In the genomic region with DNA sequence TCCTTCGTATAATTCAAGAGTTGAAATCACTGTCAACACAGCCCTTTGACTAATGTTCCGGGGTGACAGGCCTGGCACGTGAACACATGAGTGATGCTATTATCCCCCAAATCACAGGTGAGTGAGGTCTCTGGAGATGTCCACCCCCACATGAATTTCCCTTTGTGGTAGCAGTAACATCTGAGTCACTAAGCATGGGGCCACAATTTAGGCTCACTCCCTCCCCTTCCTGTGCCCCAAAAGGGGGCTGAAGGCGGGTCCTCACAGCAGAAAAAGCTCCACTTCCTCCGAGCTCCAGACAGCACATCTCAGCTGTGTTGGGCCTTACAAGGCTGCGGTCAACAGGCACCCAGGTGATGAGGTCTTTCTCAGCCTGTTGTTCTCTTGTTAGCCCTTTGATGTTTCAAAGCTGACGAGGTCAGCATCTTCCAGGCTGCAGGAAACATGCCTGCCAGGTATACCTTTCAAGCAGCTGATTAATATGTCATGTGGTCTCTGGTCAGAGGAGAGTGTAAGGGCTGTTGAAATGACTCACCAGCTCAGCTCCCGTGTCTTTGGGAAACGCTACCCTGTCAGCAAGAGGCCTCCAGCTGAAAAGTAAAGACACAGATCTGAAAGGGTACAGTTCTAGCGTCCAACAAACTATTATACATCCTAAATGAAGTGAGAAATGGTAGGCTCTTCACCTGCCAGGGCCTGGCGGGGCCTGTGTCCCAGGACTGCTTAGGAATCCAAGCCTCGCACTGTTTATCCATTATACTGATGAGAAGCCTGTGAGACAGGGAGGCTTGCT, we compare ENCODE assay signal across 9 cellular contexts.
A peak's percentile ranks its signal among the peaks of the same experiment; 100 is the strongest.
DNase-seq lines count a peak whose midpoint lies in the region; ATAC-seq and TF ChIP-seq lines count a peak whose summit lies in the region.
"Had no signal": no experiment of that assay in that cellular context is flagged by ENCODE, and none has a peak within 500 bp of the region (broad histone marks: within the 10 kb centered on the region; RNA-seq: fewer than 3 reads in every experiment).

No MANE protein-coding gene starts in this region.

- DNase-seq in RKO (ENCODE audit: low spot score), result peak; percentile 100
- DNase-seq in activated naive CD4-positive, alpha-beta T cell treated with anti-CD3 and anti-CD28 coated beads, Interleukin-2, amount 10 ng/mL, durations not matched to agents 7 days and 5 days, result peak; percentile 87
- DNase-seq in stimulated activated CD8-positive, alpha-beta memory T cell treated with anti-CD3 and anti-CD28 coated beads, Interleukin-7, amount 100 ng/mL, for 24 hours (ENCODE audit: low read depth), result peak; percentile 38
- DNase-seq in colonic mucosa, result no peak
- no peak for DNase-seq in NCI-H2227 (lab: John Stamatoyannopoulos, UW; ENCODE audit: unreplicated experiment)

- peak overlapping the region; percentile 95 for H3K27ac Mint-ChIP-seq in activated naive CD4-positive, alpha-beta T cell treated with anti-CD3 and anti-CD28 coated beads, Interleukin-2, amount 10 ng/mL, durations not matched to agents 7 days and 5 days

- H3K27me3 Mint-ChIP-seq in activated naive CD4-positive, alpha-beta T cell treated with anti-CD3 and anti-CD28 coated beads, Interleukin-2, amount 10 ng/mL, durations not matched to agents 7 days and 5 days, result peaks cover 25% of the 10 kb centered on the region

- ATAC-seq in GM19023 (IDR thresholded peaks at IDR 0.05; ENCODE audit: unreplicated experiment), result peak; percentile 75
- ATAC-seq in HG03060 (IDR thresholded peaks at IDR 0.05; ENCODE audit: low read depth, unreplicated experiment), result peak; percentile 71
- ATAC-seq: heart left ventricle had no signal

- H3K4me3 Mint-ChIP-seq in activated naive CD4-positive, alpha-beta T cell treated with anti-CD3 and anti-CD28 coated beads, Interleukin-2, amount 10 ng/mL, durations not matched to agents 7 days and 5 days, result peak overlapping the region; percentile 7

- intact Hi-C loops in colonic mucosa (cut with DNase I), result no loop called here

- H3K4me3 ChIP-seq in mesodermal cell (ENCODE audit: extremely low read depth, insufficient read depth, low read length, poor library complexity, severe bottlenecking) (no peak overlapping the region), colonic mucosa (no peak overlapping the region)
- H3K4me3 ChIP-seq: heart left ventricle had no signal

- H3K27me3 ChIP-seq in colonic mucosa, result no peaks in the 10 kb centered on the region
- H3K27me3 ChIP-seq: heart left ventricle had no signal

- no peak overlapping the region for H3K9ac ChIP-seq in colonic mucosa (ENCODE audit: low read depth in 2 of 2, low read length in 2 of 2)

- peaks cover 58% of the 10 kb centered on the region for H3K4me1 Mint-ChIP-seq in activated naive CD4-positive, alpha-beta T cell treated with anti-CD3 and anti-CD28 coated beads, Interleukin-2, amount 10 ng/mL, durations not matched to agents 7 days and 5 days

- H3K9me3 Mint-ChIP-seq in activated naive CD4-positive, alpha-beta T cell treated with anti-CD3 and anti-CD28 coated beads, Interleukin-2, amount 10 ng/mL, durations not matched to agents 7 days and 5 days, result no peaks in the 10 kb centered on the region

- TF ChIP-seq CTCF in colonic mucosa (IDR thresholded peaks at IDR 0.05), result no peak

- H3K36me3 Mint-ChIP-seq in activated naive CD4-positive, alpha-beta T cell treated with anti-CD3 and anti-CD28 coated beads, Interleukin-2, amount 10 ng/mL, durations not matched to agents 7 days and 5 days, result no peaks in the 10 kb centered on the region

- peak overlapping the region; percentile 42 for H3K27ac ChIP-seq in mesodermal cell (ENCODE audit: low read depth, low read length, severe bottlenecking)
- H3K27ac ChIP-seq in colonic mucosa, result no peak overlapping the region

- H3K9me3 ChIP-seq in mesodermal cell (ENCODE audit: control insufficient read depth, low read length) (no peaks in the 10 kb centered on the region), colonic mucosa (no peaks in the 10 kb centered on the region)
- H3K9me3 ChIP-seq: heart left ventricle had no signal

- CTCF ChIA-PET in activated naive CD4-positive, alpha-beta T cell treated with anti-CD3 and anti-CD28 coated beads, Interleukin-2, amount 10 ng/mL, durations not matched to agents 7 days and 5 days (lab: Charles Lee), result interaction anchor here (0.6 to 1.2 kb wide), 8 partner anchors 9 to 402 kb away, joined by 3 to 4 read pairs (median 3); no protein-coding TSS in a partner anchor

- WGBS in mesodermal cell (ENCODE audit: insufficient coverage in 2 of 2), 2 experiments, result 88 to 90% methylated on average over 8 to 10 of the region's 12 CpGs

- H3K36me3 ChIP-seq in mesodermal cell (ENCODE audit: control insufficient read depth, insufficient read depth, low read length) (no peaks in the 10 kb centered on the region), colonic mucosa (no peaks in the 10 kb centered on the region)
- H3K36me3 ChIP-seq: heart left ventricle had no signal

- H3K4me1 ChIP-seq in mesodermal cell (ENCODE audit: control insufficient read depth, insufficient read depth, low read length, poor library complexity, severe bottlenecking) (peaks cover 83% of the 10 kb centered on the region), colonic mucosa (peaks cover 10% of the 10 kb centered on the region)

Comparison
In these comparisons a context has a peak if more than half of its experiments do, and no peak if none do; other contexts are left out.
1. DNase-seq: peak in RKO (single experiment), activated naive CD4-positive, alpha-beta T cell treated with anti-CD3 and anti-CD28 coated beads, Interleukin-2, amount 10 ng/mL, durations not matched to agents 7 days and 5 days (single experiment) and stimulated activated CD8-positive, alpha-beta memory T cell treated with anti-CD3 and anti-CD28 coated beads, Interleukin-7, amount 100 ng/mL, for 24 hours (single experiment); none in colonic mucosa (single experiment) and NCI-H2227 (single experiment).